Comparison of ENCODE assay signal across 1 cellular context in genomic region chr16:72013888-72014538, GRCh38.
TF ChIP-seq lines count a peak whose summit lies in the region.

No MANE protein-coding gene starts in this region.

TF ChIP-seq in K562, 482 proteins besides CTCF, POLR2A, EP300 and RAD21 (continued from another document and continues in another):
- TF ChIP-seq, protein P1, sequence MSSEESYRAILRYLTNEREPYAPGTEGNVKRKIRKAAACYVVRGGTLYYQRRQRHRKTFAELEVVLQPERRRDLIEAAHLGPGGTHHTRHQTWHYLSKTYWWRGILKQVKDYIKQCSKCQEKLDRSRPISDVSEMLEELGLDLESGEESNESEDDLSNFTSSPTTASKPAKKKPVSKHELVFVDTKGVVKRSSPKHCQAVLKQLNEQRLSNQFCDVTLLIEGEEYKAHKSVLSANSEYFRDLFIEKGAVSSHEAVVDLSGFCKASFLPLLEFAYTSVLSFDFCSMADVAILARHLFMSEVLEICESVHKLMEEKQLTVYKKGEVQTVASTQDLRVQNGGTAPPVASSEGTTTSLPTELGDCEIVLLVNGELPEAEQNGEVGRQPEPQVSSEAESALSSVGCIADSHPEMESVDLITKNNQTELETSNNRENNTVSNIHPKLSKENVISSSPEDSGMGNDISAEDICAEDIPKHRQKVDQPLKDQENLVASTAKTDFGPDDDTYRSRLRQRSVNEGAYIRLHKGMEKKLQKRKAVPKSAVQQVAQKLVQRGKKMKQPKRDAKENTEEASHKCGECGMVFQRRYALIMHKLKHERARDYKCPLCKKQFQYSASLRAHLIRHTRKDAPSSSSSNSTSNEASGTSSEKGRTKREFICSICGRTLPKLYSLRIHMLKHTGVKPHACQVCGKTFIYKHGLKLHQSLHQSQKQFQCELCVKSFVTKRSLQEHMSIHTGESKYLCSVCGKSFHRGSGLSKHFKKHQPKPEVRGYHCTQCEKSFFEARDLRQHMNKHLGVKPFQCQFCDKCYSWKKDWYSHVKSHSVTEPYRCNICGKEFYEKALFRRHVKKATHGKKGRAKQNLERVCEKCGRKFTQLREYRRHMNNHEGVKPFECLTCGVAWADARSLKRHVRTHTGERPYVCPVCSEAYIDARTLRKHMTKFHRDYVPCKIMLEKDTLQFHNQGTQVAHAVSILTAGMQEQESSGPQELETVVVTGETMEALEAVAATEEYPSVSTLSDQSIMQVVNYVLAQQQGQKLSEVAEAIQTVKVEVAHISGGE (CRISPR knock-in tag; IDR thresholded peaks at IDR 0.05) = peak in 1 of 3 experiments; percentile 95; a peak in 2 of 6 replicates
- TF ChIP-seq HDAC3 (IDR thresholded peaks at IDR 0.05; ENCODE audit: borderline replicate concordance, partially characterized antibody) = peak; percentile 13
- no peak for TF ChIP-seq POU5F1 (IDR thresholded peaks at IDR 0.05; ENCODE audit: borderline replicate concordance, low read depth, low read length, partially characterized antibody)
- no peak for TF ChIP-seq POLR2AphosphoS2 (IDR thresholded peaks at IDR 0.05; ENCODE audit: low read length)
- no peak for TF ChIP-seq ZBTB49 (CRISPR knock-in tag; IDR thresholded peaks at IDR 0.05; ENCODE audit: borderline replicate concordance)
- TF ChIP-seq EGR1 (conservative IDR thresholded peaks at IDR 0.05) = peak; percentile 22
- no peak for TF ChIP-seq SUPT5H (IDR thresholded peaks at IDR 0.05)
- TF ChIP-seq HMBOX1 (IDR thresholded peaks at IDR 0.05) = peak; percentile 80
- TF ChIP-seq DNMT1 (IDR thresholded peaks at IDR 0.05) = no peak
- TF ChIP-seq KLF6 (CRISPR knock-in tag; IDR thresholded peaks at IDR 0.05; ENCODE audit: borderline replicate concordance) = no peak
- 0 out of 2 replicates have a peak, but pooled peaks have one; percentile 12 for TF ChIP-seq HDAC2 (IDR thresholded peaks at IDR 0.05)
- TF ChIP-seq, protein P2, sequence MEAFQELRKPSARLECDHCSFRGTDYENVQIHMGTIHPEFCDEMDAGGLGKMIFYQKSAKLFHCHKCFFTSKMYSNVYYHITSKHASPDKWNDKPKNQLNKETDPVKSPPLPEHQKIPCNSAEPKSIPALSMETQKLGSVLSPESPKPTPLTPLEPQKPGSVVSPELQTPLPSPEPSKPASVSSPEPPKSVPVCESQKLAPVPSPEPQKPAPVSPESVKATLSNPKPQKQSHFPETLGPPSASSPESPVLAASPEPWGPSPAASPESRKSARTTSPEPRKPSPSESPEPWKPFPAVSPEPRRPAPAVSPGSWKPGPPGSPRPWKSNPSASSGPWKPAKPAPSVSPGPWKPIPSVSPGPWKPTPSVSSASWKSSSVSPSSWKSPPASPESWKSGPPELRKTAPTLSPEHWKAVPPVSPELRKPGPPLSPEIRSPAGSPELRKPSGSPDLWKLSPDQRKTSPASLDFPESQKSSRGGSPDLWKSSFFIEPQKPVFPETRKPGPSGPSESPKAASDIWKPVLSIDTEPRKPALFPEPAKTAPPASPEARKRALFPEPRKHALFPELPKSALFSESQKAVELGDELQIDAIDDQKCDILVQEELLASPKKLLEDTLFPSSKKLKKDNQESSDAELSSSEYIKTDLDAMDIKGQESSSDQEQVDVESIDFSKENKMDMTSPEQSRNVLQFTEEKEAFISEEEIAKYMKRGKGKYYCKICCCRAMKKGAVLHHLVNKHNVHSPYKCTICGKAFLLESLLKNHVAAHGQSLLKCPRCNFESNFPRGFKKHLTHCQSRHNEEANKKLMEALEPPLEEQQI (IDR thresholded peaks at IDR 0.05) = no peak
- TF ChIP-seq, protein P3, sequence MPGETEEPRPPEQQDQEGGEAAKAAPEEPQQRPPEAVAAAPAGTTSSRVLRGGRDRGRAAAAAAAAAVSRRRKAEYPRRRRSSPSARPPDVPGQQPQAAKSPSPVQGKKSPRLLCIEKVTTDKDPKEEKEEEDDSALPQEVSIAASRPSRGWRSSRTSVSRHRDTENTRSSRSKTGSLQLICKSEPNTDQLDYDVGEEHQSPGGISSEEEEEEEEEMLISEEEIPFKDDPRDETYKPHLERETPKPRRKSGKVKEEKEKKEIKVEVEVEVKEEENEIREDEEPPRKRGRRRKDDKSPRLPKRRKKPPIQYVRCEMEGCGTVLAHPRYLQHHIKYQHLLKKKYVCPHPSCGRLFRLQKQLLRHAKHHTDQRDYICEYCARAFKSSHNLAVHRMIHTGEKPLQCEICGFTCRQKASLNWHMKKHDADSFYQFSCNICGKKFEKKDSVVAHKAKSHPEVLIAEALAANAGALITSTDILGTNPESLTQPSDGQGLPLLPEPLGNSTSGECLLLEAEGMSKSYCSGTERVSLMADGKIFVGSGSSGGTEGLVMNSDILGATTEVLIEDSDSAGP (CRISPR knock-in tag; IDR thresholded peaks at IDR 0.05) = no peak
- TF ChIP-seq PYGO2 (tag; IDR thresholded peaks at IDR 0.05) = no peak
- TF ChIP-seq JUND (IDR thresholded peaks at IDR 0.05; ENCODE audit: borderline replicate concordance, low read depth, low read length) = peak; percentile 34
- peak; percentile 50; the same call in 1 of the 3 replicates for TF ChIP-seq JUND (tag; IDR thresholded peaks at IDR 0.05; ENCODE audit: borderline replicate concordance, low read depth, low read length)
- TF ChIP-seq, protein P4, sequence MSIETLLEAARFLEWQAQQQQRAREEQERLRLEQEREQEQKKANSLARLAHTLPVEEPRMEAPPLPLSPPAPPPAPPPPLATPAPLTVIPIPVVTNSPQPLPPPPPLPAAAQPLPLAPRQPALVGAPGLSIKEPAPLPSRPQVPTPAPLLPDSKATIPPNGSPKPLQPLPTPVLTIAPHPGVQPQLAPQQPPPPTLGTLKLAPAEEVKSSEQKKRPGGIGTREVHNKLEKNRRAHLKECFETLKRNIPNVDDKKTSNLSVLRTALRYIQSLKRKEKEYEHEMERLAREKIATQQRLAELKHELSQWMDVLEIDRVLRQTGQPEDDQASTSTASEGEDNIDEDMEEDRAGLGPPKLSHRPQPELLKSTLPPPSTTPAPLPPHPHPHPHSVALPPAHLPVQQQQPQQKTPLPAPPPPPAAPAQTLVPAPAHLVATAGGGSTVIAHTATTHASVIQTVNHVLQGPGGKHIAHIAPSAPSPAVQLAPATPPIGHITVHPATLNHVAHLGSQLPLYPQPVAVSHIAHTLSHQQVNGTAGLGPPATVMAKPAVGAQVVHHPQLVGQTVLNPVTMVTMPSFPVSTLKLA (conservative IDR thresholded peaks at IDR 0.05) = peak in 1 of 2 experiments; percentile 62; a peak in 2 of 4 replicates
- TF ChIP-seq, protein P5, sequence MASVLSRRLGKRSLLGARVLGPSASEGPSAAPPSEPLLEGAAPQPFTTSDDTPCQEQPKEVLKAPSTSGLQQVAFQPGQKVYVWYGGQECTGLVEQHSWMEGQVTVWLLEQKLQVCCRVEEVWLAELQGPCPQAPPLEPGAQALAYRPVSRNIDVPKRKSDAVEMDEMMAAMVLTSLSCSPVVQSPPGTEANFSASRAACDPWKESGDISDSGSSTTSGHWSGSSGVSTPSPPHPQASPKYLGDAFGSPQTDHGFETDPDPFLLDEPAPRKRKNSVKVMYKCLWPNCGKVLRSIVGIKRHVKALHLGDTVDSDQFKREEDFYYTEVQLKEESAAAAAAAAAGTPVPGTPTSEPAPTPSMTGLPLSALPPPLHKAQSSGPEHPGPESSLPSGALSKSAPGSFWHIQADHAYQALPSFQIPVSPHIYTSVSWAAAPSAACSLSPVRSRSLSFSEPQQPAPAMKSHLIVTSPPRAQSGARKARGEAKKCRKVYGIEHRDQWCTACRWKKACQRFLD (CRISPR knock-in tag; IDR thresholded peaks at IDR 0.05) = no peak
- TF ChIP-seq DACH1 (IDR thresholded peaks at IDR 0.05; ENCODE audit: partially characterized antibody) = peak; percentile 92
- TF ChIP-seq ETV5 (CRISPR knock-in tag; IDR thresholded peaks at IDR 0.05; ENCODE audit: low read depth) = no peak
- no peak for TF ChIP-seq ID3 (CRISPR knock-in tag; IDR thresholded peaks at IDR 0.05)
- TF ChIP-seq ID3 (tag; IDR thresholded peaks at IDR 0.05) = no peak
- no peak for TF ChIP-seq RBM34 (IDR thresholded peaks at IDR 0.05; ENCODE audit: borderline replicate concordance, insufficient read depth, low read length)
- TF ChIP-seq HEY1 (CRISPR knock-in tag; IDR thresholded peaks at IDR 0.05; ENCODE audit: borderline replicate concordance) = no peak
- TF ChIP-seq ARID1B (IDR thresholded peaks at IDR 0.05) = peak; percentile 78
- peak in 1 of 2 experiments; percentile 48; a peak in 1 of 4 replicates for TF ChIP-seq MAZ (CRISPR knock-in tag; conservative IDR thresholded peaks at IDR 0.05 in 1 of 2, IDR thresholded peaks at IDR 0.05 in 1 of 2)
- 0 out of 2 replicates have a peak, but pooled peaks have one; percentile 17 for TF ChIP-seq BHLHE40 (IDR thresholded peaks at IDR 0.05; ENCODE audit: low read length)
- TF ChIP-seq SMARCA5 (IDR thresholded peaks at IDR 0.05) = no peak
- TF ChIP-seq ZNF766 (CRISPR knock-in tag; conservative IDR thresholded peaks at IDR 0.05) = no peak; the same call in 1 of the 2 replicates
- no peak for TF ChIP-seq SP2 (IDR thresholded peaks at IDR 0.05; ENCODE audit: extremely low read depth, low read depth, low read length, poor library complexity, severe bottlenecking)
- peak; percentile 61 for TF ChIP-seq NCOR1 (IDR thresholded peaks at IDR 0.05)
- peak; percentile 74 for TF ChIP-seq CBFA2T2 (conservative IDR thresholded peaks at IDR 0.05)
- no peak for TF ChIP-seq ZNF785 (CRISPR knock-in tag; IDR thresholded peaks at IDR 0.05)
- TF ChIP-seq ATF1 (CRISPR knock-in tag; IDR thresholded peaks at IDR 0.05) = no peak
- peak; percentile 20; the same call in 1 of the 2 replicates for TF ChIP-seq ATF1 (tag; IDR thresholded peaks at IDR 0.05)
- TF ChIP-seq WHSC1 (IDR thresholded peaks at IDR 0.05; ENCODE audit: low read length) = no peak
- TF ChIP-seq, protein P6, sequence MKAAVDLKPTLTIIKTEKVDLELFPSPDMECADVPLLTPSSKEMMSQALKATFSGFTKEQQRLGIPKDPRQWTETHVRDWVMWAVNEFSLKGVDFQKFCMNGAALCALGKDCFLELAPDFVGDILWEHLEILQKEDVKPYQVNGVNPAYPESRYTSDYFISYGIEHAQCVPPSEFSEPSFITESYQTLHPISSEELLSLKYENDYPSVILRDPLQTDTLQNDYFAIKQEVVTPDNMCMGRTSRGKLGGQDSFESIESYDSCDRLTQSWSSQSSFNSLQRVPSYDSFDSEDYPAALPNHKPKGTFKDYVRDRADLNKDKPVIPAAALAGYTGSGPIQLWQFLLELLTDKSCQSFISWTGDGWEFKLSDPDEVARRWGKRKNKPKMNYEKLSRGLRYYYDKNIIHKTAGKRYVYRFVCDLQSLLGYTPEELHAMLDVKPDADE (conservative IDR thresholded peaks at IDR 0.05; ENCODE audit: control insufficient read depth, low read depth, low read length) = no peak
- TF ChIP-seq, protein P7, sequence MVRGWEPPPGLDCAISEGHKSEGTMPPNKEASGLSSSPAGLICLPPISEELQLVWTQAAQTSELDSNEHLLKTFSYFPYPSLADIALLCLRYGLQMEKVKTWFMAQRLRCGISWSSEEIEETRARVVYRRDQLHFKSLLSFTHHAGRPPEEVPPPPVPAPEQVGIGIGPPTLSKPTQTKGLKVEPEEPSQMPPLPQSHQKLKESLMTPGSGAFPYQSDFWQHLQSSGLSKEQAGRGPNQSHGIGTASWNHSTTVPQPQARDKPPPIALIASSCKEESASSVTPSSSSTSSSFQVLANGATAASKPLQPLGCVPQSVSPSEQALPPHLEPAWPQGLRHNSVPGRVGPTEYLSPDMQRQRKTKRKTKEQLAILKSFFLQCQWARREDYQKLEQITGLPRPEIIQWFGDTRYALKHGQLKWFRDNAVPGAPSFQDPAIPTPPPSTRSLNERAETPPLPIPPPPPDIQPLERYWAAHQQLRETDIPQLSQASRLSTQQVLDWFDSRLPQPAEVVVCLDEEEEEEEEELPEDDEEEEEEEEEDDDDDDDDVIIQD (CRISPR knock-in tag; IDR thresholded peaks at IDR 0.05) = no peak
- no peak for TF ChIP-seq SRF (CRISPR knock-in tag; IDR thresholded peaks at IDR 0.05)
- TF ChIP-seq MEIS2 (IDR thresholded peaks at IDR 0.05; ENCODE audit: partially characterized antibody) = peak; percentile 36
- peak; percentile 50; the same call in 1 of the 2 replicates for TF ChIP-seq KLF16 (IDR thresholded peaks at IDR 0.05)
- peak; percentile 53; the same call in 1 of the 2 replicates for TF ChIP-seq CTBP1 (IDR thresholded peaks at IDR 0.05; ENCODE audit: borderline replicate concordance)
- no peak for TF ChIP-seq BCL6 (CRISPR knock-in tag; IDR thresholded peaks at IDR 0.05)
- TF ChIP-seq POLR2AphosphoS5 (IDR thresholded peaks at IDR 0.05; ENCODE audit: control insufficient read depth, insufficient read depth, low read depth, low read length) = 0 out of 2 replicates have a peak, but pooled peaks have one; percentile 51
- TF ChIP-seq, protein P8, sequence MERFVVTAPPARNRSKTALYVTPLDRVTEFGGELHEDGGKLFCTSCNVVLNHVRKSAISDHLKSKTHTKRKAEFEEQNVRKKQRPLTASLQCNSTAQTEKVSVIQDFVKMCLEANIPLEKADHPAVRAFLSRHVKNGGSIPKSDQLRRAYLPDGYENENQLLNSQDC (CRISPR knock-in tag; IDR thresholded peaks at IDR 0.05) = no peak
